ENCODE assay signal across 18 cellular contexts in genomic region chr6:128131566-128131965, GRCh38.
DNase-seq lines count a peak whose midpoint lies in the region; ATAC-seq, FAIRE-seq and TF ChIP-seq lines count a peak whose summit lies in the region.
"Had no signal": no experiment of that assay in that cellular context is flagged by ENCODE, and none has a peak within 500 bp of the region (broad histone marks: within the 10 kb centered on the region; RNA-seq: fewer than 3 reads in every experiment).

No MANE protein-coding gene starts in this region.

- no peaks in the 10 kb centered on the region for H3K9me3 Mint-ChIP-seq in activated CD8-positive, alpha-beta T cell treated with anti-CD3 and anti-CD28 coated beads for 36 hours

- DNase-seq in HCEC 1CT (peak; percentile 49), kidney (no peak), HUDEP-2 (lab: John Stamatoyannopoulos, UW; ENCODE audit: unreplicated experiment in 76 of 76) (no peak), NCI-H2171 (lab: John Stamatoyannopoulos, UW) (no peak), colonic mucosa (no peak)
- no peak for DNase-seq in activated CD8-positive, alpha-beta T cell treated with anti-CD3 and anti-CD28 coated beads for 36 hours
- DNase-seq: activated gamma-delta T cell; naive thymus-derived CD8-positive, alpha-beta T cell; NCI-H1694 treated with DMSO at 0.1 percent for 48 hours; NCI-H510A treated with DMSO at 0.1 percent for 48 hours; psoas muscle; stimulated activated CD4-positive, alpha-beta T cell treated with anti-CD3 and anti-CD28 coated beads, Interleukin-15, amount 100 ng/mL, for 24 hours; T1000 had no signal

- H3K27me3 ChIP-seq in ACC112 (ENCODE audit: insufficient read depth, low read length) (no peaks in the 10 kb centered on the region), colonic mucosa (no peaks in the 10 kb centered on the region)
- H3K27me3 ChIP-seq: gastroesophageal sphincter had no signal

- POLR2A ChIA-PET in activated CD8-positive, alpha-beta T cell treated with anti-CD3 and anti-CD28 coated beads for 36 hours (lab: Charles Lee), result no interaction called here

- no peak overlapping the region for H3K4me3 Mint-ChIP-seq in activated CD8-positive, alpha-beta T cell treated with anti-CD3 and anti-CD28 coated beads for 36 hours
- H3K4me3 Mint-ChIP-seq: naive thymus-derived CD8-positive, alpha-beta T cell had no signal

- ATAC-seq in activated CD8-positive, alpha-beta T cell treated with anti-CD3 and anti-CD28 coated beads for 36 hours, result no peak
- ATAC-seq: gastroesophageal sphincter; naive thymus-derived CD8-positive, alpha-beta T cell; psoas muscle had no signal

- no peak overlapping the region for H3K4me3 ChIP-seq in ACC112 (ENCODE audit: low read depth, low read length)
- no peak overlapping the region for H3K4me3 ChIP-seq in kidney (ENCODE audit: low read length in 2 of 2)
- H3K4me3 ChIP-seq in colonic mucosa, result no peak overlapping the region
- H3K4me3 ChIP-seq: gastroesophageal sphincter, lung, psoas muscle had no signal

- no peaks in the 10 kb centered on the region for H3K4me1 Mint-ChIP-seq in activated CD8-positive, alpha-beta T cell treated with anti-CD3 and anti-CD28 coated beads for 36 hours (ENCODE audit: low read depth)

- TF ChIP-seq CTCF in kidney (IDR thresholded peaks at IDR 0.05; ENCODE audit: borderline replicate concordance, extremely low read depth, insufficient read depth), result no peak
- no peak for TF ChIP-seq CTCF in activated CD8-positive, alpha-beta T cell treated with anti-CD3 and anti-CD28 coated beads for 36 hours (IDR thresholded peaks at IDR 0.05)
- no peak for TF ChIP-seq CTCF in colonic mucosa (IDR thresholded peaks at IDR 0.05)

- no peak overlapping the region for H3K27ac Mint-ChIP-seq in activated CD8-positive, alpha-beta T cell treated with anti-CD3 and anti-CD28 coated beads for 36 hours
- H3K27ac Mint-ChIP-seq: naive thymus-derived CD8-positive, alpha-beta T cell had no signal

- CTCF ChIA-PET in activated CD8-positive, alpha-beta T cell treated with anti-CD3 and anti-CD28 coated beads for 36 hours (lab: Charles Lee), result no interaction called here

- no peak overlapping the region for H2AFZ ChIP-seq in ACC112 (ENCODE audit: low read length, unreplicated experiment)

- no peaks in the 10 kb centered on the region for H3K9me3 ChIP-seq in kidney (ENCODE audit: control insufficient read depth in 1 of 2, low read length in 2 of 2)
- no peaks in the 10 kb centered on the region for H3K9me3 ChIP-seq in colonic mucosa
- H3K9me3 ChIP-seq: gastroesophageal sphincter, psoas muscle had no signal

- H3K4me1 ChIP-seq in ACC112 (ENCODE audit: control insufficient read depth, insufficient read depth, low read length, unreplicated experiment) (peaks cover 23% of the 10 kb centered on the region), kidney (ENCODE audit: control insufficient read depth in 1 of 2, insufficient read depth in 1 of 2, low read depth in 1 of 2, low read length in 2 of 2) (no peaks in the 10 kb centered on the region), colonic mucosa (no peaks in the 10 kb centered on the region)
- H3K4me1 ChIP-seq: psoas muscle had no signal

- no peaks in the 10 kb centered on the region for H3K79me2 ChIP-seq in ACC112 (ENCODE audit: control insufficient read depth, insufficient read depth, low read length, unreplicated experiment)

- no peak overlapping the region for H3K9ac ChIP-seq in kidney (ENCODE audit: low read length in 2 of 2)
- no peak overlapping the region for H3K9ac ChIP-seq in colonic mucosa (ENCODE audit: low read depth in 2 of 2, low read length in 2 of 2)

- no peaks in the 10 kb centered on the region for H3K27me3 Mint-ChIP-seq in activated CD8-positive, alpha-beta T cell treated with anti-CD3 and anti-CD28 coated beads for 36 hours
- H3K27me3 Mint-ChIP-seq: naive thymus-derived CD8-positive, alpha-beta T cell had no signal

- H3K36me3 Mint-ChIP-seq in activated CD8-positive, alpha-beta T cell treated with anti-CD3 and anti-CD28 coated beads for 36 hours (ENCODE audit: low read depth), result no peaks in the 10 kb centered on the region

- H3K27ac ChIP-seq in ACC112 (ENCODE audit: low read depth, low read length) (peak overlapping the region; percentile 12; the same call in 1 of the 2 replicates), kidney (ENCODE audit: low read depth in 2 of 2, low read length in 2 of 2) (no peak overlapping the region), colonic mucosa (no peak overlapping the region)
- H3K27ac ChIP-seq: gastroesophageal sphincter, psoas muscle had no signal

- no peaks in the 10 kb centered on the region for H3K36me3 ChIP-seq in ACC112 (ENCODE audit: insufficient read depth, low read length)
- no peaks in the 10 kb centered on the region for H3K36me3 ChIP-seq in kidney (ENCODE audit: control insufficient read depth in 1 of 2, insufficient read depth in 2 of 2, low read length in 2 of 2)
- H3K36me3 ChIP-seq in colonic mucosa, result no peaks in the 10 kb centered on the region
- H3K36me3 ChIP-seq: gastroesophageal sphincter had no signal

- intact Hi-C loops in kidney (cut with DNase I), result no loop called here
- intact Hi-C loops in activated CD8-positive, alpha-beta T cell treated with anti-CD3 and anti-CD28 coated beads for 36 hours (cut with micrococcal nuclease), result no loop called here
- intact Hi-C loops in colonic mucosa (cut with DNase I), result no loop called here

- FAIRE-seq in colon (lab: Jason Lieb, UNC) (peak; percentile 53), kidney (lab: Jason Lieb, UNC) (peak; percentile 49)
- FAIRE-seq: H54 had no signal
